1 cellular context compared by ENCODE assay signal in the genomic region with DNA sequence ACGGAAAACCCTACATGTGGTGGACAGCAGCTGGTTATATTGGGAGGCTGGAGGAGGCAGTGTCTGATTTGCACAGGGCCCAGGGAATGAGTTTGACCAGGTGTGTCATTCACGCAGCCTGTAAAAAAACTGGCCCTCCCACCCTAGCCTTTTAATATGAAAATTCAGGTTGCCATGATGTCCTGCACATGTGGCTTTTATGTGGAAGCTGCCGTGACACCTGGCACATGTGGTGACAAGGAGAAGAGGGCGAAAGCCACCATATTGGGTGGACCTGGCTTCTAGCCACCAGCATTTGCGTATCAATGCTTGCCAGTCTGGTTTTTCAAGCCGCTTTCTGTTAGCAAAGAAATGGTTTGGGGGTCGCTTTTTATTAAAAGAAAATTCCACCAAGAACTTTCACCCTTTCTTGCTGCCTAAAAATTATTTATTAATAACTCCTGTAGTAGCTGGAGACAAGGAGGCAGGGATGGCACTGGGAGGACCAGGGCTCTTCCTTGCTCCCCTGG.
TF ChIP-seq lines count a peak whose summit lies in the region.

No MANE protein-coding gene starts in this region.

TF ChIP-seq in K562, 482 proteins besides CTCF, POLR2A, EP300 and RAD21:
- TF ChIP-seq MTA3 (IDR thresholded peaks at IDR 0.05; ENCODE audit: borderline replicate concordance) (no peak), PCBP1 (IDR thresholded peaks at IDR 0.05; ENCODE audit: low read depth, low read length, poor library complexity, severe bottlenecking) (no peak), ZNF184 (CRISPR knock-in tag; IDR thresholded peaks at IDR 0.05) (peak; percentile 53; the same call in 1 of the 2 replicates), ARID4B (CRISPR knock-in tag; IDR thresholded peaks at IDR 0.05) (0 out of 2 replicates have a peak, but pooled peaks have one; percentile 38), STAG1 (CRISPR knock-in tag; IDR thresholded peaks at IDR 0.05; ENCODE audit: borderline replicate concordance) (no peak), JUNB (CRISPR knock-in tag; conservative IDR thresholded peaks at IDR 0.05) (no peak), HIVEP1 (CRISPR knock-in tag; IDR thresholded peaks at IDR 0.05) (no peak), RFX5 (IDR thresholded peaks at IDR 0.05; ENCODE audit: low read depth, low read length) (no peak), BCL6 (CRISPR knock-in tag; IDR thresholded peaks at IDR 0.05) (no peak), MYNN (IDR thresholded peaks at IDR 0.05) (no peak), MYNN (CRISPR knock-in tag; IDR thresholded peaks at IDR 0.05) (peak; percentile 59; the same call in 1 of the 2 replicates), SAP30 (IDR thresholded peaks at IDR 0.05; ENCODE audit: borderline replicate concordance, insufficient read depth, low read depth, low read length, poor library complexity, severe bottlenecking) (no peak), BRCA1 (IDR thresholded peaks at IDR 0.05) (no peak), BRCA1 (CRISPR knock-in tag; IDR thresholded peaks at IDR 0.05) (peak; percentile 79; the same call in 1 of the 2 replicates), JUND (IDR thresholded peaks at IDR 0.05; ENCODE audit: borderline replicate concordance, low read depth, low read length) (no peak), JUND (tag; IDR thresholded peaks at IDR 0.05; ENCODE audit: borderline replicate concordance, low read depth, low read length) (no peak), ID3 (CRISPR knock-in tag; IDR thresholded peaks at IDR 0.05) (0 out of 2 replicates have a peak, but pooled peaks have one; percentile 22), ID3 (tag; IDR thresholded peaks at IDR 0.05) (no peak), ZNF639 (CRISPR knock-in tag; conservative IDR thresholded peaks at IDR 0.05 in 1 of 2, IDR thresholded peaks at IDR 0.05 in 1 of 2) (peak in 1 of 2 experiments; percentile 60; a peak in 1 of 4 replicates), ZC3H4 (CRISPR knock-in tag; IDR thresholded peaks at IDR 0.05; ENCODE audit: borderline replicate concordance) (0 out of 2 replicates have a peak, but pooled peaks have one; percentile 71)
- TF ChIP-seq, protein P1, sequence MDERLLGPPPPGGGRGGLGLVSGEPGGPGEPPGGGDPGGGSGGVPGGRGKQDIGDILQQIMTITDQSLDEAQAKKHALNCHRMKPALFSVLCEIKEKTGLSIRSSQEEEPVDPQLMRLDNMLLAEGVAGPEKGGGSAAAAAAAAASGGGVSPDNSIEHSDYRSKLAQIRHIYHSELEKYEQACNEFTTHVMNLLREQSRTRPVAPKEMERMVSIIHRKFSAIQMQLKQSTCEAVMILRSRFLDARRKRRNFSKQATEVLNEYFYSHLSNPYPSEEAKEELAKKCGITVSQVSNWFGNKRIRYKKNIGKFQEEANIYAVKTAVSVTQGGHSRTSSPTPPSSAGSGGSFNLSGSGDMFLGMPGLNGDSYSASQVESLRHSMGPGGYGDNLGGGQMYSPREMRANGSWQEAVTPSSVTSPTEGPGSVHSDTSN (CRISPR knock-in tag; IDR thresholded peaks at IDR 0.05; ENCODE audit: low read depth): 0 out of 2 replicates have a peak, but pooled peaks have one; percentile 3
- TF ChIP-seq, protein P1 (tag; conservative IDR thresholded peaks at IDR 0.05; ENCODE audit: low read depth): no peak
- TF ChIP-seq, protein P2, sequence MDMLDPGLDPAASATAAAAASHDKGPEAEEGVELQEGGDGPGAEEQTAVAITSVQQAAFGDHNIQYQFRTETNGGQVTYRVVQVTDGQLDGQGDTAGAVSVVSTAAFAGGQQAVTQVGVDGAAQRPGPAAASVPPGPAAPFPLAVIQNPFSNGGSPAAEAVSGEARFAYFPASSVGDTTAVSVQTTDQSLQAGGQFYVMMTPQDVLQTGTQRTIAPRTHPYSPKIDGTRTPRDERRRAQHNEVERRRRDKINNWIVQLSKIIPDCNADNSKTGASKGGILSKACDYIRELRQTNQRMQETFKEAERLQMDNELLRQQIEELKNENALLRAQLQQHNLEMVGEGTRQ (CRISPR knock-in tag; IDR thresholded peaks at IDR 0.05): 0 out of 2 replicates have a peak, but pooled peaks have one; percentile 5
- TF ChIP-seq, protein P3, sequence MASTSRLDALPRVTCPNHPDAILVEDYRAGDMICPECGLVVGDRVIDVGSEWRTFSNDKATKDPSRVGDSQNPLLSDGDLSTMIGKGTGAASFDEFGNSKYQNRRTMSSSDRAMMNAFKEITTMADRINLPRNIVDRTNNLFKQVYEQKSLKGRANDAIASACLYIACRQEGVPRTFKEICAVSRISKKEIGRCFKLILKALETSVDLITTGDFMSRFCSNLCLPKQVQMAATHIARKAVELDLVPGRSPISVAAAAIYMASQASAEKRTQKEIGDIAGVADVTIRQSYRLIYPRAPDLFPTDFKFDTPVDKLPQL (IDR thresholded peaks at IDR 0.05; ENCODE audit: extremely low read depth, insufficient read length): no peak
